ENCODE assay signal across 8 cellular contexts in genomic region chr12:82358200-82359114, GRCh38. TPM values are rescaled to one million over a fixed set of nuclear protein-coding genes. Genes with fewer than 3 reads are reported as not detected.
DNase-seq lines count a peak whose midpoint lies in the region; ATAC-seq and TF ChIP-seq lines count a peak whose summit lies in the region.

CCDC59 (minus strand) TSS chr12:82358387; CDS start chr12:82358376, 11 bp downstream.
METTL25 (plus strand) TSS chr12:82358529; CDS start chr12:82358566, 37 bp downstream.

- peaks cover 13 to 27% of the 10 kb centered on the region in 2 donors for H3K36me3 ChIP-seq in mucosa of rectum (ENCODE audit: control insufficient read depth in 2 of 2, insufficient read depth in 2 of 2, low read length in 2 of 2)

- H3K9ac ChIP-seq in mucosa of rectum (ENCODE audit: low read depth in 1 of 2, low read length in 2 of 2) = peak within 1 kb of the TSS; percentile 98 to 99

- peak within 1 kb of the TSS; percentile 92 to 100 (median 98) for H3K4me3 Mint-ChIP-seq in IgD-negative memory B cell

- no peaks in the 10 kb centered on the region for H3K27me3 Mint-ChIP-seq in IgD-negative memory B cell

- peak within 1 kb of the TSS; percentile 100 for H3K4me3 ChIP-seq in mucosa of rectum (ENCODE audit: low read length in 2 of 2)

- peak within 1 kb of the TSS; percentile 99 to 100 for H3K27ac ChIP-seq in mucosa of rectum (ENCODE audit: low read depth in 2 of 2, low read length in 2 of 2)

- peaks cover 15 to 18% of the 10 kb centered on the region in 2 donors for H3K4me1 ChIP-seq in mucosa of rectum (ENCODE audit: control insufficient read depth in 2 of 2, insufficient read depth in 2 of 2, low read length in 2 of 2)

- peaks cover 0 to 3% (median 0%) of the 10 kb centered on the region in 3 donors for H3K9me3 Mint-ChIP-seq in IgD-negative memory B cell

- peaks cover 5% of the 10 kb centered on the region for H3K36me3 Mint-ChIP-seq in IgD-negative memory B cell

- DNase-seq in DMS53 (lab: John Stamatoyannopoulos, UW) (peak; percentile 100), OCI-M1 (lab: John Stamatoyannopoulos, UW) (peak; percentile 97), erythroblast (lab: John Stamatoyannopoulos, UW) (peak; percentile 98)
- DNase-seq in activated T-cell treated with anti-CD3 and anti-CD28 coated beads, Interleukin-2, amount 50 U/mL, for 1 hour = peak; percentile 97
- peak; percentile 97 for DNase-seq in stimulated activated CD8-positive, alpha-beta memory T cell treated with anti-CD3 and anti-CD28 coated beads, Interleukin-4, amount 100 ng/mL, for 48 hours

- TF ChIP-seq POLR2A in erythroblast (IDR thresholded peaks at IDR 0.05; ENCODE audit: low read length) = peak; percentile 94

- H3K27me3 ChIP-seq in mucosa of rectum (ENCODE audit: control insufficient read depth in 2 of 2, insufficient read depth in 2 of 2, low read length in 2 of 2) = no peaks in the 10 kb centered on the region

- no peaks in the 10 kb centered on the region for H3K9me3 ChIP-seq in mucosa of rectum (ENCODE audit: control insufficient read depth in 2 of 2, low read length in 2 of 2)

- H3K4me1 Mint-ChIP-seq in IgD-negative memory B cell = peaks cover 20 to 39% (median 27%) of the 10 kb centered on the region in 3 donors

- H3K27ac Mint-ChIP-seq in IgD-negative memory B cell = peak within 1 kb of the TSS; percentile 92 to 100 (median 99)

- ATAC-seq in GM21529 (IDR thresholded peaks at IDR 0.05; ENCODE audit: unreplicated experiment) = peak; percentile 93

RNA-seq across cellular contexts. Expression of gene CCDC59, which starts in this region (rescaled TPM):
- polyA plus RNA-seq in IgD-negative memory B cell = 109 TPM

RNA-seq across cellular contexts. Expression of gene METTL25, which starts in this region (rescaled TPM):
- polyA plus RNA-seq in IgD-negative memory B cell = 12.7 TPM

Comparison
In these comparisons a context has a peak if more than half of its experiments do, and no peak if none do; other contexts are left out.
1. Peak in every context shown above with its lines: DNase-seq, ATAC-seq, H3K4me3 ChIP-seq and H3K27ac ChIP-seq.